In genomic region chr3:133986302-133986701, GRCh38 we compare ENCODE assay signal across 19 cellular contexts. TPM values are rescaled to one million over a fixed set of nuclear protein-coding genes. Genes with fewer than 3 reads are reported as not detected.
DNase-seq lines count a peak whose midpoint lies in the region; ATAC-seq and TF ChIP-seq lines count a peak whose summit lies in the region.
"Had no signal": no experiment of that assay in that cellular context is flagged by ENCODE, and none has a peak within 500 bp of the region (broad histone marks: within the 10 kb centered on the region; RNA-seq: fewer than 3 reads in every experiment).

No MANE protein-coding gene starts in this region.

- CTCF ChIA-PET in PC-3 (lab: Charles Lee): interaction anchor here (0.6 kb wide), 1 partner anchor 594 kb away, joined by 3 read pairs; no protein-coding TSS in a partner anchor

- no peaks in the 10 kb centered on the region; a peak in 1 of 22 replicates for H3K9me3 ChIP-seq in BLaER1 treated with 17β-estradiol and CSF1 and Interleukin-3, amounts not matched to agents 10 nM and 100 nM (replicated peaks in 1 of 11)
- no peaks in the 10 kb centered on the region for H3K9me3 ChIP-seq in PC-3 (ENCODE audit: low read length)
- H3K9me3 ChIP-seq: testis had no signal

- POLR2A ChIA-PET in PC-3 (lab: Charles Lee; ENCODE audit: unreplicated experiment): no interaction called here

- H3K27me3 ChIP-seq in BLaER1 treated with 17β-estradiol and CSF1 and Interleukin-3, amounts not matched to agents 10 nM and 100 nM: no peaks in the 10 kb centered on the region
- no peaks in the 10 kb centered on the region for H3K27me3 ChIP-seq in PC-3 (ENCODE audit: low read length)
- H3K27me3 ChIP-seq: testis had no signal

- TF ChIP-seq CTCF in PC-3 (conservative IDR thresholded peaks at IDR 0.05; ENCODE audit: low read depth, low read length) (no peak), mesothelial cell of epicardium (IDR thresholded peaks at IDR 0.05; ENCODE audit: unreplicated experiment) (no peak), glutamatergic neuron (IDR thresholded peaks at IDR 0.05; ENCODE audit: partially characterized antibody, unreplicated experiment) (no peak)

- H3K9me3 Mint-ChIP-seq in mesothelial cell of epicardium: no peaks in the 10 kb centered on the region
- H3K9me3 Mint-ChIP-seq in glutamatergic neuron (ENCODE audit: unreplicated experiment): peaks cover 2% of the 10 kb centered on the region
- H3K9me3 Mint-ChIP-seq: activated T-helper 17 cell treated with anti-CD3 and anti-CD28 coated beads, Interleukin-2, amount 50 U/mL, for 72 hours; CD8-positive, alpha-beta memory T cell; natural killer cell treated with Interleukin-12 subunit alpha and Interleukin-12 subunit beta and Interleukin-15 and Interleukin-18, amount 100 ng/mL, for 72 hours; stimulated activated memory B cell treated with anti-CD40 and anti-IgM and Interleukin-4, amounts not matched to agents 10 μg/mL and 1 μg/mL and 100 μg/mL, for 72 hours had no signal

- no peaks in the 10 kb centered on the region for H3K36me3 ChIP-seq in BLaER1 treated with 17β-estradiol and CSF1 and Interleukin-3, amounts not matched to agents 10 nM and 100 nM
- no peaks in the 10 kb centered on the region for H3K36me3 ChIP-seq in PC-3 (ENCODE audit: low read depth, low read length)

- no peak overlapping the region for H3K27ac ChIP-seq in BLaER1 treated with 17β-estradiol and CSF1 and Interleukin-3, amounts not matched to agents 10 nM and 100 nM
- H3K27ac ChIP-seq in PC-3 (ENCODE audit: low read length): no peak overlapping the region
- H3K27ac ChIP-seq: hepatocyte, testis had no signal

- peaks cover 11 to 38% (median 32%) of the 10 kb centered on the region in 10 experiments for H3K4me1 ChIP-seq in BLaER1 treated with 17β-estradiol and CSF1 and Interleukin-3, amounts not matched to agents 10 nM and 100 nM
- H3K4me1 ChIP-seq in PC-3 (ENCODE audit: insufficient read depth, low read length): peaks cover 4% of the 10 kb centered on the region; the same call in 1 of the 2 replicates
- H3K4me1 ChIP-seq: testis had no signal

- H4K20me1 ChIP-seq in BLaER1 treated with 17β-estradiol and CSF1 and Interleukin-3, amounts not matched to agents 10 nM and 100 nM: no peaks in the 10 kb centered on the region
- no peaks in the 10 kb centered on the region for H4K20me1 ChIP-seq in PC-3 (ENCODE audit: low read length)

- intact Hi-C loops in PC-3 (cut with micrococcal nuclease): no loop called here

- no TSS peak for BruUV-seq in PC-3 (replicated peaks; lab: Mats Ljungman, UMichigan)

- H3K4me1 Mint-ChIP-seq in mesothelial cell of epicardium (peaks cover 42% of the 10 kb centered on the region), glutamatergic neuron (ENCODE audit: low read depth, unreplicated experiment) (peaks cover 7% of the 10 kb centered on the region)
- H3K4me1 Mint-ChIP-seq: activated T-helper 17 cell treated with anti-CD3 and anti-CD28 coated beads, Interleukin-2, amount 50 U/mL, for 72 hours; CD8-positive, alpha-beta memory T cell; stimulated activated memory B cell treated with anti-CD40 and anti-IgM and Interleukin-4, amounts not matched to agents 10 μg/mL and 1 μg/mL and 100 μg/mL, for 72 hours had no signal

- H3K27me3 Mint-ChIP-seq in mesothelial cell of epicardium (ENCODE audit: low read depth) (no peaks in the 10 kb centered on the region), glutamatergic neuron (ENCODE audit: unreplicated experiment) (peaks cover 5% of the 10 kb centered on the region)

- H3K4me2 ChIP-seq in BLaER1 treated with 17β-estradiol and CSF1 and Interleukin-3, amounts not matched to agents 10 nM and 100 nM: peak overlapping the region; percentile 21 to 82 (median 59); a peak in 21 of 22 replicates
- H3K4me2 ChIP-seq in PC-3 (ENCODE audit: low read length): no peak overlapping the region
- H3K4me2 ChIP-seq: hepatocyte had no signal

- no peak for ATAC-seq in PC-3
- ATAC-seq: activated T-helper 17 cell treated with anti-CD3 and anti-CD28 coated beads, Interleukin-2, amount 50 U/mL, for 72 hours; natural killer cell treated with Interleukin-12 subunit alpha and Interleukin-12 subunit beta and Interleukin-15 and Interleukin-18, amount 100 ng/mL, for 72 hours; stimulated activated memory B cell treated with anti-CD40 and anti-IgM and Interleukin-4, amounts not matched to agents 10 μg/mL and 1 μg/mL and 100 μg/mL, for 72 hours had no signal

- no peak overlapping the region for H2AFZ ChIP-seq in PC-3 (ENCODE audit: low read length)
- H2AFZ ChIP-seq: hepatocyte had no signal

- H3F3A ChIP-seq in PC-3 (ENCODE audit: low read length, unreplicated experiment): no peaks in the 10 kb centered on the region

- H3K27ac Mint-ChIP-seq in mesothelial cell of epicardium (peak overlapping the region; percentile 8), glutamatergic neuron (ENCODE audit: unreplicated experiment) (no peak overlapping the region)
- H3K27ac Mint-ChIP-seq: activated T-helper 17 cell treated with anti-CD3 and anti-CD28 coated beads, Interleukin-2, amount 50 U/mL, for 72 hours; CD8-positive, alpha-beta memory T cell; natural killer cell treated with Interleukin-12 subunit alpha and Interleukin-12 subunit beta and Interleukin-15 and Interleukin-18, amount 100 ng/mL, for 72 hours; stimulated activated memory B cell treated with anti-CD40 and anti-IgM and Interleukin-4, amounts not matched to agents 10 μg/mL and 1 μg/mL and 100 μg/mL, for 72 hours had no signal

- H3K9ac ChIP-seq in BLaER1 treated with 17β-estradiol and CSF1 and Interleukin-3, amounts not matched to agents 10 nM and 100 nM: no peak overlapping the region
- no peak overlapping the region for H3K9ac ChIP-seq in PC-3 (ENCODE audit: low read length)

- no peak overlapping the region for H3K4me3 Mint-ChIP-seq in mesothelial cell of epicardium
- no peak overlapping the region for H3K4me3 Mint-ChIP-seq in glutamatergic neuron (ENCODE audit: unreplicated experiment)
- H3K4me3 Mint-ChIP-seq: activated T-helper 17 cell treated with anti-CD3 and anti-CD28 coated beads, Interleukin-2, amount 50 U/mL, for 72 hours; CD8-positive, alpha-beta memory T cell; natural killer cell treated with Interleukin-12 subunit alpha and Interleukin-12 subunit beta and Interleukin-15 and Interleukin-18, amount 100 ng/mL, for 72 hours; stimulated activated memory B cell treated with anti-CD40 and anti-IgM and Interleukin-4, amounts not matched to agents 10 μg/mL and 1 μg/mL and 100 μg/mL, for 72 hours had no signal

- no peak overlapping the region for H3K4me3 ChIP-seq in BLaER1 treated with 17β-estradiol and CSF1 and Interleukin-3, amounts not matched to agents 10 nM and 100 nM
- H3K4me3 ChIP-seq in Jurkat, Clone E6-1 (ENCODE audit: low read length): no peak overlapping the region
- H3K4me3 ChIP-seq in PC-3 (ENCODE audit: low read length): no peak overlapping the region
- H3K4me3 ChIP-seq: hepatocyte, testis had no signal

- no peaks in the 10 kb centered on the region for H3K79me2 ChIP-seq in PC-3 (ENCODE audit: low read length)
- H3K79me2 ChIP-seq: hepatocyte had no signal

- DNase-seq in Jurkat, Clone E6-1 (ENCODE audit: low read depth, low spot score): peak; percentile 12
- DNase-seq in PC-3 (peak; percentile 14), mesothelial cell of epicardium (ENCODE audit: low spot score in 2 of 2, unreplicated experiment in 2 of 2) (no peak), NCI-H2227 treated with DMSO at 0.1 percent for 48 hours (lab: John Stamatoyannopoulos, UW) (no peak), KG1 (lab: John Stamatoyannopoulos, UW) (no peak), glutamatergic neuron (no peak), DMS114 treated with DMSO at 0.1 percent for 48 hours (lab: John Stamatoyannopoulos, UW; ENCODE audit: unreplicated experiment) (no peak)
- DNase-seq: activated CD4-positive, alpha-beta T cell treated with anti-CD3 and anti-CD28 coated beads for 48 hours; CD8-positive, alpha-beta memory T cell; DND-41; NCI-H1092 treated with DMSO at 0.1 percent for 48 hours; NCI-H2081; NCI-H526; testis had no signal

- no peaks in the 10 kb centered on the region for H3K9me2 ChIP-seq in PC-3 (replicated peaks; ENCODE audit: low read length)

- H3K36me3 Mint-ChIP-seq in mesothelial cell of epicardium: peaks cover 3% of the 10 kb centered on the region
- peaks cover 10% of the 10 kb centered on the region for H3K36me3 Mint-ChIP-seq in glutamatergic neuron (ENCODE audit: unreplicated experiment)
- H3K36me3 Mint-ChIP-seq: CD8-positive, alpha-beta memory T cell; natural killer cell treated with Interleukin-12 subunit alpha and Interleukin-12 subunit beta and Interleukin-15 and Interleukin-18, amount 100 ng/mL, for 72 hours; stimulated activated memory B cell treated with anti-CD40 and anti-IgM and Interleukin-4, amounts not matched to agents 10 μg/mL and 1 μg/mL and 100 μg/mL, for 72 hours had no signal

RNA-seq across cellular contexts. Expression of gene SLCO2A1, which starts 43.4 kb away (rescaled TPM):
- not detected for polyA plus RNA-seq in Jurkat, Clone E6-1 (2012; ENCODE audit: insufficient read depth, insufficient read length)
- total RNA-seq in PC-3 (2014; rRNA removed) (not detected in 2 replicates), mesothelial cell of epicardium (20.5 to 25.5 TPM (median 24.1 TPM) in 3 replicates), glutamatergic neuron (ENCODE audit: unreplicated experiment) (not detected)
- total RNA-seq: activated T-helper 17 cell treated with anti-CD3 and anti-CD28 coated beads, Interleukin-2, amount 50 U/mL, for 72 hours; CD8-positive, alpha-beta memory T cell; natural killer cell treated with Interleukin-12 subunit alpha and Interleukin-12 subunit beta and Interleukin-15 and Interleukin-18, amount 100 ng/mL, for 72 hours had no signal
- polyA plus RNA-seq: CD8-positive, alpha-beta memory T cell had no signal

Comparison
In these comparisons a context has a peak if more than half of its experiments do, and no peak if none do; other contexts are left out.
1. DNase-seq: peak in Jurkat, Clone E6-1 (single experiment) and PC-3 (single experiment); none in mesothelial cell of epicardium (0 of 2), NCI-H2227 treated with DMSO at 0.1 percent for 48 hours (single experiment), KG1 (single experiment), glutamatergic neuron (single experiment) and DMS114 treated with DMSO at 0.1 percent for 48 hours (single experiment).
2. RNA of gene SLCO2A1, which starts 43.4 kb away (total RNA-seq): 20.5 to 25.5 TPM in mesothelial cell of epicardium; not detected in PC-3 and not detected in glutamatergic neuron (single experiment); every median in the first group is over 10 times any median in the second.